Comparison of ENCODE assay signal across 34 cellular contexts in the genomic region with DNA sequence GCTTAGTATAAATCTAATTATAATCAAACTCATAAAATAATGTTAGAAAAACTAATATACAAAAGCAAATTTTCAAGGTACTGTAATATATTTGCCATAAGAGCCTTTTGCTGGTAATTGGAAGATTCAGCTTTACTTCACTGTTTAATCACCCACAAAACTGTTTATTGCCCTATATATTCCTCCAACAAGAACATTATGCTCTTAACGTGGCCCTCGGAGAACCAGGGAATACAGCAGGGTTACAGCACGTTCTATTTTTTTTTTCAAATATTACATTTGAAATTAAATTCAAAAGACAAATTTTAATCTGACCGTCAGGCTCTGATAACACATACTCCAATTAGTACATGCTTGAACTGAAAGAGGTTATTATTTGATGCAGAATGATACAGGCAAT.
"Had no signal": no experiment of that assay in that cellular context is flagged by ENCODE, and none has a peak within 500 bp of the region (broad histone marks: within the 10 kb centered on the region; RNA-seq: fewer than 3 reads in every experiment).

No MANE protein-coding gene starts in this region.

- FAIRE-seq: astrocyte, bronchial epithelial cell had no signal

- H3K4me3 ChIP-seq: adrenal gland, ascending aorta, body of pancreas, breast epithelium, cardiac muscle cell had no signal

- H3K27ac ChIP-seq: adrenal gland, ascending aorta, body of pancreas, brain microvascular endothelial cell, breast epithelium, cardiac muscle cell had no signal

- DNase-seq: activated effector memory CD4-positive, alpha-beta T cell treated with anti-CD3 and anti-CD28 coated beads, Interleukin-2, amount 50 U/mL, for 16 hours; activated effector memory CD4-positive, alpha-beta T cell treated with Interleukin-2 at 50 U/mL for 16 hours; activated gamma-delta T cell; activated gamma-delta T cell treated with Interleukin-2 at 50 U/mL for 16 hours; activated naive CD4-positive, alpha-beta T cell; activated naive CD4-positive, alpha-beta T cell treated with anti-CD3 and anti-CD28 coated beads for 36 hours; activated naive CD4-positive, alpha-beta T cell treated with anti-CD3 and anti-CD28 coated beads, Interleukin-2, amount 10 ng/mL, durations not matched to agents 7 days and 5 days; activated naive CD4-positive, alpha-beta T cell treated with anti-CD3 and anti-CD28 coated beads, Interleukin-2, amount 50 U/mL, for 16 hours; activated naive CD4-positive, alpha-beta T cell treated with Interleukin-2 at 50 U/mL for 16 hours; activated naive CD8-positive, alpha-beta T cell treated with anti-CD3 and anti-CD28 coated beads for 36 hours; activated naive CD8-positive, alpha-beta T cell treated with anti-CD3 and anti-CD28 coated beads, Interleukin-2, amount 10 ng/mL, durations not matched to agents 7 days and 5 days; activated naive CD8-positive, alpha-beta T cell treated with anti-CD3 and anti-CD28 coated beads, Interleukin-2, amount 50 U/mL, for 24 hours; activated T-cell treated with anti-CD3 and anti-CD28 coated beads, Interleukin-2, amount 50 U/mL, for 1 hour; activated T-cell treated with anti-CD3 and anti-CD28 coated beads, Interleukin-2, amount 50 U/mL, for 24 hours; activated T-cell treated with anti-CD3 and anti-CD28 coated beads, Interleukin-2, amount 50 U/mL, for 4 hours; activated T-cell treated with anti-CD3 and anti-CD28 coated beads, Interleukin-2, amount 50 U/mL, for 48 hours; activated T-cell treated with anti-CD3 and anti-CD28 coated beads, Interleukin-2, amount 50 U/mL, for 72 hours; adrenal gland; amniotic stem cell; amygdala; anterior cingulate cortex; aorta; body of pancreas; brain microvascular endothelial cell; caudate nucleus; central memory CD4-positive, alpha-beta T cell; cerebellar nuclear complex had no signal

- ATAC-seq: activated naive CD4-positive, alpha-beta T cell treated with anti-CD3 and anti-CD28 coated beads, Interleukin-2, amount 50 U/mL, for 72 hours; activated naive CD8-positive, alpha-beta T cell treated with anti-CD3 and anti-CD28 coated beads, Interleukin-2, amount 50 U/mL, for 24 hours; activated T-cell treated with anti-CD3 and anti-CD28 coated beads, Interleukin-2, amount 50 U/mL, for 4 hours; activated T-cell treated with anti-CD3 and anti-CD28 coated beads, Interleukin-2, amount 50 U/mL, for 72 hours; activated T-helper 17 cell treated with anti-CD3 and anti-CD28 coated beads, Interleukin-2, amount 50 U/mL, for 72 hours; body of pancreas had no signal
